11 cellular contexts compared by ENCODE assay signal in the genomic region with DNA sequence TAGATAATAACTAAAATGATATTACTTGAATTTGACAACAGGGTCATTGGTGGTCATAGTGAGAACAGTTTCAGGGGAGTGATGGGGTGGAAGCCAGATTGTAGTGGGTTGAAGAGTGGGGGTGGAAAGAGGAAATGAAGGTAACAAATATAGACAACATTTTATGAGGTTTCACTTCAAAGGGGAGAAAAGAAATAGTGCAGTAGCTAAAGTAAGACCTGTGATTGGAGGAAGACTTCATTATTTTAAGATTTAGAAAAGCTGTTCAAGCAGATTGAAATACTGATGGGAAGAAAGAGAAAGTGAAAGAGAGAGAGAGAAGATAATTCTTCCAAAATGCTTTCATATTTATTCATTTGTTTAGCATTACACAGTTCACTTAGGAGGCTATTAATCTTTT. TPM values are rescaled to one million over a fixed set of nuclear protein-coding genes. Genes with fewer than 3 reads are reported as not detected.
DNase-seq lines count a peak whose midpoint lies in the region; ATAC-seq, FAIRE-seq and TF ChIP-seq lines count a peak whose summit lies in the region.
"Had no signal": no experiment of that assay in that cellular context is flagged by ENCODE, and none has a peak within 500 bp of the region (broad histone marks: within the 10 kb centered on the region; RNA-seq: fewer than 3 reads in every experiment).

No MANE protein-coding gene starts in this region.

- H3K9ac ChIP-seq in DND-41 (ENCODE audit: low read depth, low read length): no peak overlapping the region

- peak overlapping the region; percentile 83 to 87 for H3K27ac Mint-ChIP-seq in T-cell

- no peak for TF ChIP-seq POLR2A in upper lobe of left lung (IDR thresholded peaks at IDR 0.05)

- peaks cover 30 to 34% (median 33%) of the 10 kb centered on the region in 3 donors for H3K4me1 Mint-ChIP-seq in T-cell

- H3K4me1 ChIP-seq in DND-41 (ENCODE audit: insufficient read depth, low read length) (peaks cover 21% of the 10 kb centered on the region), upper lobe of left lung (no peaks in the 10 kb centered on the region), tibial artery (no peaks in the 10 kb centered on the region)
- H3K4me1 ChIP-seq: gastroesophageal sphincter had no signal

- no peaks in the 10 kb centered on the region for H3K9me3 ChIP-seq in DND-41 (ENCODE audit: insufficient read depth, low read length, severe bottlenecking)
- H3K9me3 ChIP-seq in upper lobe of left lung: no peaks in the 10 kb centered on the region
- no peaks in the 10 kb centered on the region for H3K9me3 ChIP-seq in tibial artery
- H3K9me3 ChIP-seq: gastroesophageal sphincter had no signal

- ATAC-seq in DND-41 (ENCODE audit: insufficient read depth, low read depth): peak; percentile 68
- peak; percentile 69 for ATAC-seq in HG02943 (IDR thresholded peaks at IDR 0.05; ENCODE audit: low read depth, unreplicated experiment)
- ATAC-seq in T-cell (replicated peaks in 1 of 4): peak; percentile 66 to 86 (median 76)
- no peak for ATAC-seq in upper lobe of left lung (ENCODE audit: low FRiP score in 2 of 2)
- ATAC-seq: gastroesophageal sphincter had no signal

- H3K4me3 ChIP-seq in DND-41 (ENCODE audit: low read depth in 1 of 2, low read length in 2 of 2): 0 out of 4 replicates have a peak overlapping the region, but pooled peaks of 1 of the 2 experiments have one; percentile 34
- H3K4me3 ChIP-seq in upper lobe of left lung: no peak overlapping the region
- H3K4me3 ChIP-seq in tibial artery: no peak overlapping the region
- H3K4me3 ChIP-seq: gastroesophageal sphincter had no signal

- H3K9me3 Mint-ChIP-seq in T-cell: no peaks in the 10 kb centered on the region

- H3K4me3 Mint-ChIP-seq in T-cell: peak overlapping the region; percentile 34 to 70 (median 49)

- no peak overlapping the region for H3K27ac ChIP-seq in DND-41 (ENCODE audit: low read length)
- no peak overlapping the region for H3K27ac ChIP-seq in upper lobe of left lung
- no peak overlapping the region for H3K27ac ChIP-seq in tibial artery
- H3K27ac ChIP-seq: gastroesophageal sphincter had no signal

- TF ChIP-seq CTCF in DND-41 (IDR thresholded peaks at IDR 0.05; ENCODE audit: borderline replicate concordance, extremely low read depth, low read length, poor library complexity, severe bottlenecking): no peak
- TF ChIP-seq CTCF in upper lobe of left lung (IDR thresholded peaks at IDR 0.05): no peak
- no peak for TF ChIP-seq CTCF in tibial artery (IDR thresholded peaks at IDR 0.05)

- H3K36me3 Mint-ChIP-seq in T-cell: no peaks in the 10 kb centered on the region

- CTCF ChIA-PET in T-cell (lab: Charles Lee): interaction anchor here in 1 of 2 donors (1.0 to 1.8 kb wide), 2 partner anchors 39 to 106 kb away, joined by 3 to 8 read pairs; no protein-coding TSS in a partner anchor

- no peaks in the 10 kb centered on the region for H3K79me2 ChIP-seq in DND-41 (ENCODE audit: insufficient read depth, low read length)

- no peak for TF ChIP-seq EP300 in upper lobe of left lung (IDR thresholded peaks at IDR 0.05)

- peak overlapping the region; percentile 55 for H3K4me2 ChIP-seq in DND-41 (ENCODE audit: insufficient read depth, low read length)

- peak overlapping the region; percentile 40; the same call in 1 of the 2 replicates for H2AFZ ChIP-seq in DND-41 (ENCODE audit: low read depth, low read length)

- no peaks in the 10 kb centered on the region for H4K20me1 ChIP-seq in DND-41 (ENCODE audit: insufficient read depth, low read length)

- no peak for DNase-seq in DND-41
- peak; percentile 63 for DNase-seq in GM19239 (ENCODE audit: insufficient read length, low spot score)
- no peak for DNase-seq in T-cell
- DNase-seq in NK-92 (lab: John Stamatoyannopoulos, UW; ENCODE audit: unreplicated experiment): no peak
- no peak for DNase-seq in urothelium cell line (ENCODE audit: low spot score)
- DNase-seq in upper lobe of left lung: no peak
- DNase-seq in tibial artery: no peak
- DNase-seq: SHP77 treated with DMSO at 0.1 percent for 48 hours had no signal

- no peaks in the 10 kb centered on the region for H3K27me3 ChIP-seq in DND-41 (ENCODE audit: insufficient read depth, low read length, poor library complexity)
- no peaks in the 10 kb centered on the region for H3K27me3 ChIP-seq in upper lobe of left lung
- no peaks in the 10 kb centered on the region for H3K27me3 ChIP-seq in tibial artery

- intact Hi-C loops in tibial artery (cut with DNase I; ENCODE audit: low total_unique reads): no loop called here

- H3K36me3 ChIP-seq in DND-41 (ENCODE audit: insufficient read depth, low read length) (no peaks in the 10 kb centered on the region), upper lobe of left lung (no peaks in the 10 kb centered on the region), tibial artery (no peaks in the 10 kb centered on the region)
- H3K36me3 ChIP-seq: gastroesophageal sphincter had no signal

- POLR2A ChIA-PET in T-cell (lab: Charles Lee): no interaction called here

- H3K27me3 Mint-ChIP-seq in T-cell: no peaks in the 10 kb centered on the region

- FAIRE-seq in GM19239 (lab: Jason Lieb, UNC) (no peak), urothelium cell line (lab: Jason Lieb, UNC) (no peak)

RNA-seq across cellular contexts. Expression of a gene that starts 52.0 kb away (rescaled TPM):
- total RNA-seq in T-cell (100 to 1,000 TPM; 101 to 125 (median 110) TPM), upper lobe of left lung (10 to 100 TPM; 12.6 to 25.1 (median 19.7) TPM)
- total RNA-seq: HT1080 had no signal

Comparison
In these comparisons a context has a peak if more than half of its experiments do, and no peak if none do; other contexts are left out.
1. ATAC-seq: peak in DND-41 (single experiment), HG02943 (single experiment) and T-cell (4 of 4); none in upper lobe of left lung (0 of 2).